Comparison of ENCODE assay signal across 8 cellular contexts in the genomic region with DNA sequence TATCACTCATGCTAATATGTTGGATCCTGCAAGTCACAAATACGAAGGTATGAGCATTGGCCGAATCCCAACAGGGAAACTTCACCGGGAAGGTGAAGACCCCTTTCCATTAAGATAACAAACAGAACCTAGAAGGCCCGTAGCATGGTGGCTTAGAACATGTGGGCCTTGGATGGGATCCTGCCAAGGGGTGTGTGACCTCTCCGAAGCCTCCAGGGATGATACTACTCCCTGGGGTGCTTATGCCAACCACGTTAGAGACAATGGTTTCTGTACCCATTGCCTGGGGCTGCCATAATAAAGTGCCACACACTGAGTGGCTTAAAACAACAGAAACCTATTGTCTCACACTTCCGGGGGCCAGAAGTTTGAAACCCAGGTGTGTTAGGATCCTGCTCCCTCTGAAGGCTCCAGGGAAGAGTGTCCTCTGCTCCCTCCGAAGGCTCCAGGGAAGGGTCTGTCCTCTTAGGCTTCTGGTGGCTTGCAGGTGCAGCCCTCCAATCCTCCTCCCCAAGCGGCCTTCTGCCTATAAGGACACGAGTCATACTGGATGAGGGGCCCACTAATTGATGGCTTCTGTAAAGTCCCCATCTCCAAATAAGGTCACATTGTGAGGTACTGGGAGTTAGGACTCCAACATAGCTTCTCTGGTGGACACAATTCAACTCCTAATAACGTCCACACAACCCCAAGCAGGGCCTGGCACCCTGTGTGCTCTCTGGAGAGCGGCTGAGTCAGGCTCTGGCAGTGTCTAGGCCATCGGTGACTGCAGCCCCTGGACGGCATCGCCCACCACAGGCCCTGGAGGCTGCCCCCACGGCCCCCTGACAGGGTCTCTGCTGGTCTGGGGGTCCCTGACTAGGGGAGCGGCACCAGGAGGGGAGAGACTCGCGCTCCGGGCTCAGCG. TPM values are rescaled to one million over a fixed set of nuclear protein-coding genes. Genes with fewer than 3 reads are reported as not detected.
DNase-seq lines count a peak whose midpoint lies in the region; ATAC-seq and TF ChIP-seq lines count a peak whose summit lies in the region.

No MANE protein-coding gene starts in this region.

- H3K4me3 Mint-ChIP-seq in chondrocyte (ENCODE audit: unreplicated experiment) (peak overlapping the region; percentile 65), natural killer cell (peak overlapping the region; percentile 86)

- peak; percentile 2 for ATAC-seq in GM18909 (IDR thresholded peaks at IDR 0.05; ENCODE audit: poor library complexity, unreplicated experiment)
- peak; percentile 1 for ATAC-seq in HG03460 (IDR thresholded peaks at IDR 0.05; ENCODE audit: unreplicated experiment)
- ATAC-seq in natural killer cell: no peak
- ATAC-seq in HG03520 (IDR thresholded peaks at IDR 0.05; ENCODE audit: unreplicated experiment): no peak

- H3K27me3 Mint-ChIP-seq in chondrocyte (ENCODE audit: low read depth) (peaks cover 2% of the 10 kb centered on the region), natural killer cell (ENCODE audit: low read depth in 2 of 2) (no peaks in the 10 kb centered on the region)

- H3K4me1 Mint-ChIP-seq in chondrocyte (ENCODE audit: low read depth): peaks cover 4% of the 10 kb centered on the region
- H3K4me1 Mint-ChIP-seq in natural killer cell: peaks cover 14 to 17% of the 10 kb centered on the region in 2 donors

- DNase-seq in chondrocyte (ENCODE audit: low spot score): no peak
- no peak for DNase-seq in natural killer cell
- DNase-seq in lower leg skin (ENCODE audit: low spot score in 2 of 2): no peak
- no peak for DNase-seq in NCI-H1092 (lab: John Stamatoyannopoulos, UW)
- DNase-seq in NAMALWA (ENCODE audit: low spot score): no peak

- H3K27ac Mint-ChIP-seq in chondrocyte (ENCODE audit: unreplicated experiment): no peak overlapping the region
- H3K27ac Mint-ChIP-seq in natural killer cell: peak overlapping the region in 1 of 2 donors; percentile 81

- 85 to 86% methylated on average over 15 to 16 of the region's 21 CpGs for WGBS in lower leg skin, 2 donors

- no peak for TF ChIP-seq POLR2A in lower leg skin (IDR thresholded peaks at IDR 0.05)

- no peaks in the 10 kb centered on the region for H3K9me3 Mint-ChIP-seq in chondrocyte (ENCODE audit: low read depth)
- no peaks in the 10 kb centered on the region for H3K9me3 Mint-ChIP-seq in natural killer cell

- TF ChIP-seq CTCF in chondrocyte (IDR thresholded peaks at IDR 0.05): no peak
- no peak for TF ChIP-seq CTCF in natural killer cell (IDR thresholded peaks at IDR 0.05)
- TF ChIP-seq CTCF in lower leg skin (IDR thresholded peaks at IDR 0.05): no peak

- intact Hi-C loops in natural killer cell (cut with micrococcal nuclease): loop anchor here (2.0 kb wide), 1 partner anchor 645 kb away; a partner anchor contains a TSS
- intact Hi-C loops in lower leg skin (cut with DNase I; ENCODE audit: low total_unique reads): no loop called here

- H3K36me3 Mint-ChIP-seq in chondrocyte (ENCODE audit: low read depth): no peaks in the 10 kb centered on the region
- no peaks in the 10 kb centered on the region for H3K36me3 Mint-ChIP-seq in natural killer cell

- no peak overlapping the region for H3K4me3 ChIP-seq in lower leg skin (ENCODE audit: low read depth, poor library complexity, severe bottlenecking)

RNA-seq across cellular contexts. Expression of a gene that starts 1.0 kb away (rescaled TPM):
- total RNA-seq in chondrocyte (12.1 to 13.9 TPM (median 13.0 TPM) in 3 replicates), natural killer cell (10 to 100 TPM; 16.5 to 19.7 (median 18.8) TPM), lower leg skin (10 to 100 TPM; 13.1 to 38.7 (median 29.2) TPM)

Comparison
In these comparisons a context has a peak if more than half of its experiments do, and no peak if none do; other contexts are left out.
1. ATAC-seq: peak in GM18909 (single experiment) and HG03460 (single experiment); none in natural killer cell (0 of 3) and HG03520 (single experiment).